In the genomic region with DNA sequence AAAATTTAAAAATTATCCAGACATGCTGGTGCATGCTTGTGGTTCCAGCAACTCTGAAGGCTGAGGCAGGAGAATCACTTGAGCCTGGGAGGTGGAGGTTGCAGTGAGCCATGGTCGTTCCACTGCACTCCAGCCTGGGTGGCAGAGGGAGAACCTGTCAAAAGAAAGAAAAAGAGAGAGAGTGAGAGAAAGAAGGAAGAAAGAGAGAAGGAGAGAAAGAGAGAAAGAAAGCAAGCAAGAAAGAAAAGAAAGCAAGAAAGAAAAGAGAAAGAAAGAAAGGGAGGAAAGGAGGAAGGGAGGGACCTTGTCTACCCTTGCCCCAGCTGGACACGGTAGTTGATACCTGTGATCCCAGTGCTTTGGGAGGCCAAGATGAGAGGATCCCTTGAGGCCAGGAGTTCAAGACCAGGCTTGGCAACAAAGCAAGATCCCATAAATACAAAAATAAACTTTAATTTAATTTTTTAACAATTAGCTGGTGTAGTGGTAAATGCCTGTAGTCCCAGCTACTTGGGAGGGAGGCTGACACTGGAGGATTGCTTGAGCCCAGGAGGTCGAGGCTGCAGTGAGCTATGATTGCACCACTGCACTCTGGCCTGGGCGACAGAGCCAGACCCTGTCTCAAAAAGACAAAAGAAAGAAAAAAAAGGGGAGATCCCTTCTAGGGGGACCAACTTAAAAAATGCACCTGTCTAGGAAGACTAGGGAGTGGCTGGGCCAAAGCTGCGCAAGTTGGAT, we compare ENCODE assay signal across 10 cellular contexts. TPM values are rescaled to one million over a fixed set of nuclear protein-coding genes. Genes with fewer than 3 reads are reported as not detected.
DNase-seq lines count a peak whose midpoint lies in the region; ATAC-seq and FAIRE-seq lines count a peak whose summit lies in the region.
"Had no signal": no experiment of that assay in that cellular context is flagged by ENCODE, and none has a peak within 500 bp of the region (broad histone marks: within the 10 kb centered on the region; RNA-seq: fewer than 3 reads in every experiment).

No MANE protein-coding gene starts in this region.

- H3K27ac ChIP-seq in right cardiac atrium (ENCODE audit: low read length), result no peak overlapping the region

- peaks cover 11% of the 10 kb centered on the region for H3K27me3 Mint-ChIP-seq in central memory CD8-positive, alpha-beta T cell

- no peaks in the 10 kb centered on the region for H3K9me3 ChIP-seq in right cardiac atrium (ENCODE audit: control insufficient read depth, low read length)
- no peaks in the 10 kb centered on the region for H3K9me3 ChIP-seq in mucosa of stomach (ENCODE audit: control insufficient read depth, low read length)

- peak overlapping the region; percentile 38 for H3K9ac ChIP-seq in mucosa of stomach (ENCODE audit: low read length)

- H3K27me3 ChIP-seq in right cardiac atrium (ENCODE audit: control insufficient read depth, insufficient read depth) (no peaks in the 10 kb centered on the region), mucosa of stomach (ENCODE audit: control insufficient read depth, insufficient read depth, low read length) (peaks cover 14% of the 10 kb centered on the region)

- 88% methylated on average over 5 of the region's 5 CpGs for WGBS in right cardiac atrium

- H3K4me1 ChIP-seq in right cardiac atrium (ENCODE audit: control insufficient read depth, insufficient read depth, low read length) (no peaks in the 10 kb centered on the region), mucosa of stomach (ENCODE audit: control insufficient read depth, insufficient read depth, low read length) (peaks cover 9% of the 10 kb centered on the region)

- intact Hi-C loops in right cardiac atrium (cut with DNase I) (no loop called here), cardiac septum (cut with DNase I) (no loop called here)

- no peak for FAIRE-seq in HTR-8/SVneo (lab: Jason Lieb, UNC)

- no peaks in the 10 kb centered on the region for H3K36me3 ChIP-seq in mucosa of stomach (ENCODE audit: control insufficient read depth, insufficient read depth, low read length)

- H3K36me3 Mint-ChIP-seq in central memory CD8-positive, alpha-beta T cell (ENCODE audit: insufficient read depth), result peaks cover 6% of the 10 kb centered on the region

- no peaks in the 10 kb centered on the region for H3K9me3 Mint-ChIP-seq in central memory CD8-positive, alpha-beta T cell

- peaks cover 11% of the 10 kb centered on the region for H3K4me1 Mint-ChIP-seq in central memory CD8-positive, alpha-beta T cell

- peak overlapping the region; percentile 43 for H3K4me3 ChIP-seq in right cardiac atrium (ENCODE audit: low read length)
- no peak overlapping the region for H3K4me3 ChIP-seq in mucosa of stomach (ENCODE audit: low read length)

- DNase-seq in right cardiac atrium, result no peak
- DNase-seq in cardiac septum (ENCODE audit: low spot score), result no peak
- DNase-seq in central memory CD8-positive, alpha-beta T cell (ENCODE audit: low spot score in 2 of 2), result no peak
- no peak for DNase-seq in NCI-H128 (lab: John Stamatoyannopoulos, UW; ENCODE audit: unreplicated experiment)
- DNase-seq in DMS53 (lab: John Stamatoyannopoulos, UW), result no peak
- DNase-seq in HPDE6-E6E7 (ENCODE audit: extremely low spot score), result no peak
- no peak for DNase-seq in HTR-8/SVneo (ENCODE audit: insufficient read length, low spot score)
- DNase-seq: COR-L47 had no signal

- H3K27ac Mint-ChIP-seq in central memory CD8-positive, alpha-beta T cell (ENCODE audit: low read depth), result no peak overlapping the region

- ATAC-seq in right cardiac atrium, result no peak
- ATAC-seq in central memory CD8-positive, alpha-beta T cell (replicated peaks; ENCODE audit: extremely low read depth, poor library complexity, severe bottlenecking), result no peak

- peak overlapping the region; percentile 71 for H3K4me3 Mint-ChIP-seq in central memory CD8-positive, alpha-beta T cell

RNA-seq across cellular contexts. Expression of gene NYAP1, which starts 9.2 kb away (rescaled TPM):
- total RNA-seq in right cardiac atrium (1 to 10 TPM in 1 of 4 donors, under 1 TPM in 3; 0.39 to 1.1 (median 0.65) TPM), cardiac septum (0.22 TPM)
- 0.79 TPM for polyA plus RNA-seq in right cardiac atrium
- total RNA-seq: myocyte had no signal

RNA-seq across cellular contexts. Expression of gene TSC22D4, which starts 13.9 kb away (rescaled TPM):
- 10 to 100 TPM; 36.7 to 63.6 (median 48.6) TPM for total RNA-seq in right cardiac atrium
- polyA plus RNA-seq in right cardiac atrium, result 61.2 TPM
- total RNA-seq in cardiac septum, result 35.0 TPM

RNA-seq across cellular contexts. Expression of gene SPACDR, which starts 28.8 kb away (rescaled TPM):
- total RNA-seq in right cardiac atrium, result under 1 TPM in 1 of 4 donors, not detected in 3; 0.44 TPM
- 0.11 TPM for polyA plus RNA-seq in right cardiac atrium
- 1.1 TPM for total RNA-seq in cardiac septum

RNA-seq across cellular contexts. Expression of gene AGFG2, which starts 46.1 kb away (rescaled TPM):
- total RNA-seq in right cardiac atrium, result 10 to 100 TPM; 18.4 to 26.3 (median 23.1) TPM
- polyA plus RNA-seq in right cardiac atrium, result 17.3 TPM
- 28.6 TPM for total RNA-seq in cardiac septum

RNA-seq across cellular contexts. Expression of gene PPP1R35, which starts 56.6 kb away (rescaled TPM):
- 10 to 100 TPM; 14.8 to 17.7 (median 16.5) TPM for total RNA-seq in right cardiac atrium
- 20.3 TPM for polyA plus RNA-seq in right cardiac atrium
- 15.7 TPM for total RNA-seq in cardiac septum
